In the genomic region with DNA sequence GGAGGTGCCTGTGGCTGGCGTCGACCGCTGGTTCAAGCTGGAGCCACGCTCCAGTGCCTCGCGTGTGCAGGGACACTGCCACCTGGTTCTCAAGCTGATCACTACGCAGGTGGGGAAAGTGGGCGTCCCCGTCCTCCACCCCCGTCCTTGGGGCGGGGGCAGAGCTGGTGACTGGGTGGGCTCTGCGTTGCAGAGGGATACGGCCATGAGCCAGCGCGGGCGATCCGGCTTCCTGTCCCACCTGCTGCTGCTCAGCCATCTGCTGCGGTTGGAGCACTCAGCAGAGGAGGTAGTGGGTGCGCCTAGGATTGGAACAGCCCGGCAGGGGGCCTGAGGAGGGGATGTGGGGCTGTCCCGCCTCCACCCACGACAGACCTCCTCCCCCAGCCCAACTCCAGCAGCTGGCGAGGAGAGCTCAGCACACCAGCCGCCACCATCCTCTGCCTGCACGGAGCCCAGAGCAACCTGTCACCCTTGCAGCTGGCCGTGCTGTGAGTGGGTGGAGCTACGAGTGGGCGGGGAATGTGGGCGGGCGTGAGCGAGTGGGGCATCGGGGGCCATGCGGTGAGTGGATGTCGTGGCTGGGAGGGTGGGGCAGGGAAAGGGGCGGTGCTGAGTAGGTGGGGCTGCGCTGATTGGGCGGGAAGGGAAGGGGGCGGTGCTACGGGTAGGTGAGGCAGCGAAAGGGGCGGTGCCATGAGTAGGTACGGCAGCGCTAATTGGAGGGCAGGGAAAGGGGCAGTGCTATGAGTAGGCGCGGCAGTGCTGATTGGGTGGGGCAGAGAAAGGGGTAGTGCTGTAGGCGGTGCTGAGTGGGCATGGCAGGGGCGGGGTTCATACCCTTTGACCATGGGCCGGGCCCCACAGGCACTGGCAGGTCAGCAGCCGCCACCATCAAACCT, we compare ENCODE assay signal across 8 cellular contexts.
DNase-seq lines count a peak whose midpoint lies in the region; ATAC-seq lines count a peak whose summit lies in the region.

No MANE protein-coding gene starts in this region.

- no peaks in the 10 kb centered on the region for H3K9me3 ChIP-seq in HUES6 (ENCODE audit: control insufficient read depth, insufficient read depth, low read depth, low read length)

- no peak overlapping the region for H3K27ac ChIP-seq in HUES6 (ENCODE audit: low read depth, low read length)

- peaks cover 68% of the 10 kb centered on the region for H3K27me3 ChIP-seq in HUES6 (ENCODE audit: control insufficient read depth, insufficient read depth, low read length)

- no peak overlapping the region for H3K9ac ChIP-seq in HUES6 (ENCODE audit: low read length)

- peaks cover 9% of the 10 kb centered on the region; the same call in 1 of the 2 replicates for H3K4me1 ChIP-seq in HUES6 (ENCODE audit: control insufficient read depth, insufficient read depth, low read length)

- peak overlapping the region; percentile 51 for H3K4me3 ChIP-seq in HUES6 (ENCODE audit: low read depth, low read length)

- ATAC-seq in GM21528 (IDR thresholded peaks at IDR 0.05; ENCODE audit: low FRiP score, unreplicated experiment) = peak; percentile 68

- H3K36me3 ChIP-seq in HUES6 (ENCODE audit: control insufficient read depth, insufficient read depth, low read length) = 0 out of 2 replicates have a peak, but pooled peaks cover 3% of the 10 kb centered on the region

- peak; percentile 96 for DNase-seq in DMS 273 treated with DMSO at 0.1 percent for 48 hours (lab: John Stamatoyannopoulos, UW)
- peak; percentile 99 for DNase-seq in NOMO-1 treated with DMSO at 0.1 percent for 48 hours (lab: John Stamatoyannopoulos, UW; ENCODE audit: unreplicated experiment)
- DNase-seq in activated CD8-positive, alpha-beta memory T cell treated with anti-CD3 and anti-CD28 coated beads for 48 hours (ENCODE audit: low read depth in 2 of 3, low spot score in 2 of 3) = peak; percentile 69 to 85 (median 77)
- peak; percentile 87 for DNase-seq in epidermal melanocyte (ENCODE audit: insufficient read length, low spot score)
- DNase-seq in middle frontal gyrus (ENCODE audit: extremely low spot score, low spot score) = peak; percentile 41
- peak; percentile 81 for DNase-seq in stimulated activated CD8-positive, alpha-beta memory T cell treated with anti-CD3 and anti-CD28 coated beads, Interleukin-4, amount 100 ng/mL, for 24 hours (ENCODE audit: low read depth)

Comparison
In these comparisons a context has a peak if more than half of its experiments do, and no peak if none do; other contexts are left out.
1. DNase-seq: peak in every context shown above with its lines; median percentile 99 in NOMO-1 treated with DMSO at 0.1 percent for 48 hours; 96 in DMS 273 treated with DMSO at 0.1 percent for 48 hours; 87 in epidermal melanocyte; 81 in stimulated activated CD8-positive, alpha-beta memory T cell treated with anti-CD3 and anti-CD28 coated beads, Interleukin-4, amount 100 ng/mL, for 24 hours; 77 in activated CD8-positive, alpha-beta memory T cell treated with anti-CD3 and anti-CD28 coated beads for 48 hours; 41 in middle frontal gyrus.